1 cellular context compared by ENCODE assay signal in genomic region chr4:58749206-58749605, GRCh38.
TF ChIP-seq lines count a peak whose summit lies in the region.

No MANE protein-coding gene starts in this region.

TF ChIP-seq in HepG2, 621 proteins besides CTCF, POLR2A, EP300 and RAD21 (continued from another document):
- no peak for TF ChIP-seq ELK4 (CRISPR knock-in tag; IDR thresholded peaks at IDR 0.05; ENCODE audit: borderline replicate concordance)
- peak; percentile 51; the same call in 1 of the 2 replicates for TF ChIP-seq BHLHE40 (IDR thresholded peaks at IDR 0.05; ENCODE audit: low read length)
- no peak for TF ChIP-seq ISX (CRISPR knock-in tag; conservative IDR thresholded peaks at IDR 0.05)
- TF ChIP-seq CHD2 (IDR thresholded peaks at IDR 0.05; ENCODE audit: low read depth, low read length): no peak
- peak; percentile 25; the same call in 1 of the 2 replicates for TF ChIP-seq HNF4A (CRISPR knock-in tag; IDR thresholded peaks at IDR 0.05)
- TF ChIP-seq ZNF775 (CRISPR knock-in tag; IDR thresholded peaks at IDR 0.05; ENCODE audit: borderline replicate concordance): no peak
- no peak for TF ChIP-seq SOX6 (IDR thresholded peaks at IDR 0.05)
- peak; percentile 17; the same call in 1 of the 2 replicates for TF ChIP-seq SOX6 (CRISPR knock-in tag; IDR thresholded peaks at IDR 0.05)
- no peak for TF ChIP-seq ZSCAN22 (CRISPR knock-in tag; IDR thresholded peaks at IDR 0.05)
- TF ChIP-seq PHF21A (CRISPR knock-in tag; IDR thresholded peaks at IDR 0.05): no peak
- TF ChIP-seq ZNF674 (CRISPR knock-in tag; IDR thresholded peaks at IDR 0.05; ENCODE audit: low read depth): no peak
- TF ChIP-seq KDM5B (CRISPR knock-in tag; IDR thresholded peaks at IDR 0.05; ENCODE audit: borderline replicate concordance): no peak
- no peak for TF ChIP-seq NFAT5 (CRISPR knock-in tag; IDR thresholded peaks at IDR 0.05)
- TF ChIP-seq ZNF567 (CRISPR knock-in tag; IDR thresholded peaks at IDR 0.05; ENCODE audit: borderline replicate concordance): no peak
- TF ChIP-seq ZNF496 (CRISPR knock-in tag; IDR thresholded peaks at IDR 0.05; ENCODE audit: insufficient replicate concordance): no peak
- no peak for TF ChIP-seq CC2D1A (CRISPR knock-in tag; IDR thresholded peaks at IDR 0.05)
- TF ChIP-seq KMT2A (CRISPR knock-in tag; IDR thresholded peaks at IDR 0.05): no peak
- TF ChIP-seq ZNF34 (CRISPR knock-in tag; IDR thresholded peaks at IDR 0.05; ENCODE audit: borderline replicate concordance): no peak
- TF ChIP-seq POLR2AphosphoS5 (IDR thresholded peaks at IDR 0.05; ENCODE audit: low read depth, low read length): no peak
- TF ChIP-seq MXD4 (CRISPR knock-in tag; IDR thresholded peaks at IDR 0.05): no peak
TF ChIP-seq in HepG2: peak in this region for 4.
